16 cellular contexts compared by ENCODE assay signal in genomic region chr2:160647967-160648685, GRCh38.
A peak's percentile ranks its signal among the peaks of the same experiment; 100 is the strongest.
DNase-seq lines count a peak whose midpoint lies in the region; ATAC-seq and TF ChIP-seq lines count a peak whose summit lies in the region.
"Had no signal": no experiment of that assay in that cellular context is flagged by ENCODE, and none has a peak within 500 bp of the region (broad histone marks: within the 10 kb centered on the region; RNA-seq: fewer than 3 reads in every experiment).

No MANE protein-coding gene starts in this region.

- no peaks in the 10 kb centered on the region for H3K27me3 ChIP-seq in parathyroid adenoma (ENCODE audit: control insufficient read depth, insufficient read depth, low read length)
- H3K27me3 ChIP-seq: BLaER1 treated with 17β-estradiol and CSF1 and Interleukin-3, amounts not matched to agents 10 nM and 100 nM had no signal

- no peaks in the 10 kb centered on the region for H3K36me3 ChIP-seq in parathyroid adenoma (ENCODE audit: control insufficient read depth, insufficient read depth, low read length)
- H3K36me3 ChIP-seq: BLaER1 treated with 17β-estradiol and CSF1 and Interleukin-3, amounts not matched to agents 10 nM and 100 nM had no signal

- no peak for TF ChIP-seq CTCF in parathyroid adenoma (IDR thresholded peaks at IDR 0.05)

- H3K4me2 ChIP-seq in parathyroid adenoma (ENCODE audit: low read length): no peak overlapping the region
- H3K4me2 ChIP-seq: BLaER1 treated with 17β-estradiol and CSF1 and Interleukin-3, amounts not matched to agents 10 nM and 100 nM; SK-N-SH had no signal

- no peaks in the 10 kb centered on the region for H3K79me2 ChIP-seq in parathyroid adenoma

- peak overlapping the region; percentile 69 for H3K27ac ChIP-seq in epithelial cell of prostate
- no peak overlapping the region for H3K27ac ChIP-seq in parathyroid adenoma
- H3K27ac ChIP-seq: BLaER1 treated with 17β-estradiol and CSF1 and Interleukin-3, amounts not matched to agents 10 nM and 100 nM had no signal

- ATAC-seq in HG03460 (IDR thresholded peaks at IDR 0.05; ENCODE audit: unreplicated experiment): no peak
- ATAC-seq: K562; stimulated activated naive B cell treated with anti-CD40 and anti-IgM and Interleukin-4, amounts not matched to agents 10 μg/mL and 1 μg/mL and 100 μg/mL, for 72 hours had no signal

- H3K4me1 ChIP-seq in parathyroid adenoma: peaks cover 7% of the 10 kb centered on the region

- H2AFZ ChIP-seq in parathyroid adenoma: peak overlapping the region; percentile 73

- no peak overlapping the region for H3K9ac ChIP-seq in parathyroid adenoma
- H3K9ac ChIP-seq: BLaER1 treated with 17β-estradiol and CSF1 and Interleukin-3, amounts not matched to agents 10 nM and 100 nM; SK-N-SH had no signal

- no peak overlapping the region for H3K4me3 ChIP-seq in parathyroid adenoma (ENCODE audit: low read depth, low read length)
- H3K4me3 ChIP-seq: BLaER1 treated with 17β-estradiol and CSF1 and Interleukin-3, amounts not matched to agents 10 nM and 100 nM; K562 had no signal

- no peaks in the 10 kb centered on the region for H3K9me3 ChIP-seq in parathyroid adenoma (ENCODE audit: control insufficient read depth, low read length)
- H3K9me3 ChIP-seq: SK-N-SH had no signal

- DNase-seq in NCI-H1105 (lab: John Stamatoyannopoulos, UW) (peak; percentile 39), NCI-H2171 (lab: John Stamatoyannopoulos, UW) (peak; percentile 59), epithelial cell of prostate (ENCODE audit: low read depth, low spot score) (no peak), hepatic stellate cell (ENCODE audit: low spot score) (no peak)
- no peak for DNase-seq in activated naive CD4-positive, alpha-beta T cell treated with anti-CD3 and anti-CD28 coated beads, Interleukin-2, amount 50 U/mL, for 16 hours
- DNase-seq: activated CD8-positive, alpha-beta memory T cell treated with anti-CD3 and anti-CD28 coated beads, Interleukin-2, amount 50 U/mL, for 48 hours; activated naive CD8-positive, alpha-beta T cell treated with anti-CD3 and anti-CD28 coated beads, Interleukin-2, amount 10 ng/mL, durations not matched to agents 7 days and 5 days; cerebellar nuclear complex; NCI-H1694; SK-N-SH; stimulated activated CD4-positive, alpha-beta T cell treated with anti-CD3 and anti-CD28 coated beads, Interleukin-4, amount 100 ng/mL, for 24 hours; stimulated activated naive B cell treated with anti-CD40 and anti-IgM and Interleukin-4, amounts not matched to agents 10 μg/mL and 1 μg/mL and 100 μg/mL, for 72 hours had no signal

Comparison
In these comparisons a context has a peak if more than half of its experiments do, and no peak if none do; other contexts are left out.
1. DNase-seq: peak in NCI-H1105 (single experiment) and NCI-H2171 (single experiment); none in epithelial cell of prostate (single experiment), hepatic stellate cell (single experiment) and activated naive CD4-positive, alpha-beta T cell treated with anti-CD3 and anti-CD28 coated beads, Interleukin-2, amount 50 U/mL, for 16 hours (single experiment).